Comparison of ENCODE assay signal across 1 cellular context in the genomic region with DNA sequence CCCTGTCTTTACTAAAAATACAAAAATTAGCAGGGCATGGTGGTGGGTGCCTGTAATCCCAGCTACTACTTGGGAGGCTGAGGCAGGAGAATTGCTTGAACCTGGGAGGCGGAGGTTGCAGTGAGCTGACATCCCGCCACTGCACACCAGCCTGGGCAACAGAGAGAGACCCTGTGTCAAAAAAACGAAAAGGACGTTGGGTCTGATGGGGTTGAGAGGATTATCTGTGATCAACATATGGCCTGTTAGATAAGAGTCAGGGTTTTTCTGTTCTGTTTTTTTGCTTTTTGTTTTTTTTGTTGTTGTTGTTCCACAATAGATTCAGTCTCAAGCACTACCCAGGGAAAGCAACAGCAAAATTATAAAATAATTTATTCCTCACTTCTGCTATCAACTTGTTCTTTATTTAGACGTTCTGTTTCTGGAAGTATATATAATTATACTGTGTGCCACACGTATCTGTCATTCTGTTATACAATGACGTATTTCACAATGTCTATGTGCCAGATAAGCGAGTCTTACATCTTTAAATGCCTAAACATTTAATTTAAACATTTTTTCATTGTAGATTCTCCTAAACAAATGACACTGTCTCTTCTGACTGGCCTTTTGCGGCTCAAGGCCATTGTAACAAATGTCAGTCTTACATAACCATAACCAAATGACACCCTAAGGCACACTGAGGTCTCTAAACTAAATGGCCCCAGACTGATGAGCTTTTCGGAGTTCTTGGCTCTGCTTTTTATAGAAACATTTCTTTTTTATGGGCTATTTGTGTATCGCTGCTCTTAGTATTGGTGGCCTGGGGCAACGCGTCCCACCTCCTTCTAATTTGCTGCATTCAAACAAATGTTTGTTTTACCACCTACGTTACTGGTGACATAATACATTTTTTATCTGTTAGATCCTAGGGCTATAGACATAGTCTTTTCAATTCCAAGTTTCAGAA.
A peak's percentile ranks its signal among the peaks of the same experiment; 100 is the strongest.
TF ChIP-seq lines count a peak whose summit lies in the region.

No MANE protein-coding gene starts in this region.

TF ChIP-seq in HEK293, 187 proteins besides CTCF, POLR2A, EP300 and RAD21 (continued from another document and continues in another):
- TF ChIP-seq, protein P1, sequence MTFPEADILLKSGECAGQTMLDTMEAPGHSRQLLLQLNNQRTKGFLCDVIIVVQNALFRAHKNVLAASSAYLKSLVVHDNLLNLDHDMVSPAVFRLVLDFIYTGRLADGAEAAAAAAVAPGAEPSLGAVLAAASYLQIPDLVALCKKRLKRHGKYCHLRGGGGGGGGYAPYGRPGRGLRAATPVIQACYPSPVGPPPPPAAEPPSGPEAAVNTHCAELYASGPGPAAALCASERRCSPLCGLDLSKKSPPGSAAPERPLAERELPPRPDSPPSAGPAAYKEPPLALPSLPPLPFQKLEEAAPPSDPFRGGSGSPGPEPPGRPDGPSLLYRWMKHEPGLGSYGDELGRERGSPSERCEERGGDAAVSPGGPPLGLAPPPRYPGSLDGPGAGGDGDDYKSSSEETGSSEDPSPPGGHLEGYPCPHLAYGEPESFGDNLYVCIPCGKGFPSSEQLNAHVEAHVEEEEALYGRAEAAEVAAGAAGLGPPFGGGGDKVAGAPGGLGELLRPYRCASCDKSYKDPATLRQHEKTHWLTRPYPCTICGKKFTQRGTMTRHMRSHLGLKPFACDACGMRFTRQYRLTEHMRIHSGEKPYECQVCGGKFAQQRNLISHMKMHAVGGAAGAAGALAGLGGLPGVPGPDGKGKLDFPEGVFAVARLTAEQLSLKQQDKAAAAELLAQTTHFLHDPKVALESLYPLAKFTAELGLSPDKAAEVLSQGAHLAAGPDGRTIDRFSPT (tag by site-specific recombination; IDR thresholded peaks at IDR 0.05) = no peak
- TF ChIP-seq ZNF785 (tag by site-specific recombination; IDR thresholded peaks at IDR 0.05) (no peak), ZNF24 (tag by site-specific recombination; IDR thresholded peaks at IDR 0.05) (0 out of 2 replicates have a peak, but pooled peaks have one; percentile 53), ZNF558 (tag by site-specific recombination; IDR thresholded peaks at IDR 0.05) (peak; percentile 46; the same call in 1 of the 2 replicates), KLF8 (tag by site-specific recombination; IDR thresholded peaks at IDR 0.05) (peak; percentile 75; the same call in 1 of the 2 replicates), MEIS1 (CRISPR knock-in tag; IDR thresholded peaks at IDR 0.05; ENCODE audit: borderline replicate concordance) (no peak), ZBTB21 (tag by site-specific recombination; IDR thresholded peaks at IDR 0.05) (peak; percentile 79), ZNF16 (tag by site-specific recombination; IDR thresholded peaks at IDR 0.05; ENCODE audit: low read depth) (no peak), BCL11A (tag by site-specific recombination; IDR thresholded peaks at IDR 0.05; ENCODE audit: low read depth) (peak; percentile 66; the same call in 1 of the 2 replicates), ZNF776 (tag by site-specific recombination; IDR thresholded peaks at IDR 0.05; ENCODE audit: borderline replicate concordance) (no peak), ZNF629 (tag by site-specific recombination; IDR thresholded peaks at IDR 0.05) (peak; percentile 96), ZNF561 (tag by site-specific recombination; IDR thresholded peaks at IDR 0.05; ENCODE audit: borderline replicate concordance) (peak; percentile 83; the same call in 1 of the 2 replicates), ZNF624 (tag by site-specific recombination; IDR thresholded peaks at IDR 0.05) (no peak), ZNF670 (tag by site-specific recombination; IDR thresholded peaks at IDR 0.05; ENCODE audit: low read depth) (no peak), ZNF366 (tag by site-specific recombination; conservative IDR thresholded peaks at IDR 0.05) (peak; percentile 91), GLI4 (tag by site-specific recombination; IDR thresholded peaks at IDR 0.05) (no peak), ZNF2 (tag by site-specific recombination; IDR thresholded peaks at IDR 0.05) (no peak), ZNF654 (tag by site-specific recombination; IDR thresholded peaks at IDR 0.05; ENCODE audit: low read depth) (peak; percentile 11; the same call in 1 of the 2 replicates), ZBTB17 (tag by site-specific recombination; IDR thresholded peaks at IDR 0.05) (peak; percentile 56), ZNF677 (tag by site-specific recombination; IDR thresholded peaks at IDR 0.05) (no peak), GLIS2 (tag by site-specific recombination; IDR thresholded peaks at IDR 0.05) (peak; percentile 56), ZNF324 (tag by site-specific recombination; IDR thresholded peaks at IDR 0.05) (peak; percentile 76; the same call in 1 of the 2 replicates), ZNF184 (tag by site-specific recombination; IDR thresholded peaks at IDR 0.05) (0 out of 2 replicates have a peak, but pooled peaks have one; percentile 14), ZSCAN16 (tag by site-specific recombination; IDR thresholded peaks at IDR 0.05) (no peak), ZNF664 (tag by site-specific recombination; IDR thresholded peaks at IDR 0.05) (no peak; the same call in 1 of the 2 replicates), ZNF335 (tag by site-specific recombination; conservative IDR thresholded peaks at IDR 0.05) (peak; percentile 53), IKZF3 (tag by site-specific recombination; IDR thresholded peaks at IDR 0.05) (peak; percentile 62), ZNF544 (tag by site-specific recombination; IDR thresholded peaks at IDR 0.05) (no peak), ZNF416 (tag by site-specific recombination; IDR thresholded peaks at IDR 0.05) (no peak)
- TF ChIP-seq, protein P2, sequence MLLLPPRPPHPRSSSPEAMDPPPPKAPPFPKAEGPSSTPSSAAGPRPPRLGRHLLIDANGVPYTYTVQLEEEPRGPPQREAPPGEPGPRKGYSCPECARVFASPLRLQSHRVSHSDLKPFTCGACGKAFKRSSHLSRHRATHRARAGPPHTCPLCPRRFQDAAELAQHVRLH (tag by site-specific recombination; IDR thresholded peaks at IDR 0.05) = peak; percentile 83
- TF ChIP-seq, protein P3, sequence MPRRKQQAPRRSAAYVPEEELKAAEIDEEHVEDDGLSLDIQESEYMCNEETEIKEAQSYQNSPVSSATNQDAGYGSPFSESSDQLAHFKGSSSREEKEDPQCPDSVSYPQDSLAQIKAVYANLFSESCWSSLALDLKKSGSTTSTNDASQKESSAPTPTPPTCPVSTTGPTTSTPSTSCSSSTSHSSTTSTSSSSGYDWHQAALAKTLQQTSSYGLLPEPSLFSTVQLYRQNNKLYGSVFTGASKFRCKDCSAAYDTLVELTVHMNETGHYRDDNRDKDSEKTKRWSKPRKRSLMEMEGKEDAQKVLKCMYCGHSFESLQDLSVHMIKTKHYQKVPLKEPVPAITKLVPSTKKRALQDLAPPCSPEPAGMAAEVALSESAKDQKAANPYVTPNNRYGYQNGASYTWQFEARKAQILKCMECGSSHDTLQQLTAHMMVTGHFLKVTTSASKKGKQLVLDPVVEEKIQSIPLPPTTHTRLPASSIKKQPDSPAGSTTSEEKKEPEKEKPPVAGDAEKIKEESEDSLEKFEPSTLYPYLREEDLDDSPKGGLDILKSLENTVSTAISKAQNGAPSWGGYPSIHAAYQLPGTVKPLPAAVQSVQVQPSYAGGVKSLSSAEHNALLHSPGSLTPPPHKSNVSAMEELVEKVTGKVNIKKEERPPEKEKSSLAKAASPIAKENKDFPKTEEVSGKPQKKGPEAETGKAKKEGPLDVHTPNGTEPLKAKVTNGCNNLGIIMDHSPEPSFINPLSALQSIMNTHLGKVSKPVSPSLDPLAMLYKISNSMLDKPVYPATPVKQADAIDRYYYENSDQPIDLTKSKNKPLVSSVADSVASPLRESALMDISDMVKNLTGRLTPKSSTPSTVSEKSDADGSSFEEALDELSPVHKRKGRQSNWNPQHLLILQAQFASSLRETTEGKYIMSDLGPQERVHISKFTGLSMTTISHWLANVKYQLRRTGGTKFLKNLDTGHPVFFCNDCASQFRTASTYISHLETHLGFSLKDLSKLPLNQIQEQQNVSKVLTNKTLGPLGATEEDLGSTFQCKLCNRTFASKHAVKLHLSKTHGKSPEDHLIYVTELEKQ (tag by site-specific recombination; IDR thresholded peaks at IDR 0.05; ENCODE audit: borderline replicate concordance) = peak; percentile 79; the same call in 1 of the 2 replicates
- TF ChIP-seq, protein P4, sequence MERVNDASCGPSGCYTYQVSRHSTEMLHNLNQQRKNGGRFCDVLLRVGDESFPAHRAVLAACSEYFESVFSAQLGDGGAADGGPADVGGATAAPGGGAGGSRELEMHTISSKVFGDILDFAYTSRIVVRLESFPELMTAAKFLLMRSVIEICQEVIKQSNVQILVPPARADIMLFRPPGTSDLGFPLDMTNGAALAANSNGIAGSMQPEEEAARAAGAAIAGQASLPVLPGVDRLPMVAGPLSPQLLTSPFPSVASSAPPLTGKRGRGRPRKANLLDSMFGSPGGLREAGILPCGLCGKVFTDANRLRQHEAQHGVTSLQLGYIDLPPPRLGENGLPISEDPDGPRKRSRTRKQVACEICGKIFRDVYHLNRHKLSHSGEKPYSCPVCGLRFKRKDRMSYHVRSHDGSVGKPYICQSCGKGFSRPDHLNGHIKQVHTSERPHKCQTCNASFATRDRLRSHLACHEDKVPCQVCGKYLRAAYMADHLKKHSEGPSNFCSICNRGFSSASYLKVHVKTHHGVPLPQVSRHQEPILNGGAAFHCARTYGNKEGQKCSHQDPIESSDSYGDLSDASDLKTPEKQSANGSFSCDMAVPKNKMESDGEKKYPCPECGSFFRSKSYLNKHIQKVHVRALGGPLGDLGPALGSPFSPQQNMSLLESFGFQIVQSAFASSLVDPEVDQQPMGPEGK (tag by site-specific recombination; IDR thresholded peaks at IDR 0.05) = peak; percentile 62
- TF ChIP-seq, protein P5, sequence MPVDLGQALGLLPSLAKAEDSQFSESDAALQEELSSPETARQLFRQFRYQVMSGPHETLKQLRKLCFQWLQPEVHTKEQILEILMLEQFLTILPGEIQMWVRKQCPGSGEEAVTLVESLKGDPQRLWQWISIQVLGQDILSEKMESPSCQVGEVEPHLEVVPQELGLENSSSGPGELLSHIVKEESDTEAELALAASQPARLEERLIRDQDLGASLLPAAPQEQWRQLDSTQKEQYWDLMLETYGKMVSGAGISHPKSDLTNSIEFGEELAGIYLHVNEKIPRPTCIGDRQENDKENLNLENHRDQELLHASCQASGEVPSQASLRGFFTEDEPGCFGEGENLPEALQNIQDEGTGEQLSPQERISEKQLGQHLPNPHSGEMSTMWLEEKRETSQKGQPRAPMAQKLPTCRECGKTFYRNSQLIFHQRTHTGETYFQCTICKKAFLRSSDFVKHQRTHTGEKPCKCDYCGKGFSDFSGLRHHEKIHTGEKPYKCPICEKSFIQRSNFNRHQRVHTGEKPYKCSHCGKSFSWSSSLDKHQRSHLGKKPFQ (tag by site-specific recombination; IDR thresholded peaks at IDR 0.05) = peak; percentile 81
- TF ChIP-seq, protein P6, sequence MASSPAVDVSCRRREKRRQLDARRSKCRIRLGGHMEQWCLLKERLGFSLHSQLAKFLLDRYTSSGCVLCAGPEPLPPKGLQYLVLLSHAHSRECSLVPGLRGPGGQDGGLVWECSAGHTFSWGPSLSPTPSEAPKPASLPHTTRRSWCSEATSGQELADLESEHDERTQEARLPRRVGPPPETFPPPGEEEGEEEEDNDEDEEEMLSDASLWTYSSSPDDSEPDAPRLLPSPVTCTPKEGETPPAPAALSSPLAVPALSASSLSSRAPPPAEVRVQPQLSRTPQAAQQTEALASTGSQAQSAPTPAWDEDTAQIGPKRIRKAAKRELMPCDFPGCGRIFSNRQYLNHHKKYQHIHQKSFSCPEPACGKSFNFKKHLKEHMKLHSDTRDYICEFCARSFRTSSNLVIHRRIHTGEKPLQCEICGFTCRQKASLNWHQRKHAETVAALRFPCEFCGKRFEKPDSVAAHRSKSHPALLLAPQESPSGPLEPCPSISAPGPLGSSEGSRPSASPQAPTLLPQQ (tag by site-specific recombination; IDR thresholded peaks at IDR 0.05) = peak; percentile 68
- TF ChIP-seq, protein P7, sequence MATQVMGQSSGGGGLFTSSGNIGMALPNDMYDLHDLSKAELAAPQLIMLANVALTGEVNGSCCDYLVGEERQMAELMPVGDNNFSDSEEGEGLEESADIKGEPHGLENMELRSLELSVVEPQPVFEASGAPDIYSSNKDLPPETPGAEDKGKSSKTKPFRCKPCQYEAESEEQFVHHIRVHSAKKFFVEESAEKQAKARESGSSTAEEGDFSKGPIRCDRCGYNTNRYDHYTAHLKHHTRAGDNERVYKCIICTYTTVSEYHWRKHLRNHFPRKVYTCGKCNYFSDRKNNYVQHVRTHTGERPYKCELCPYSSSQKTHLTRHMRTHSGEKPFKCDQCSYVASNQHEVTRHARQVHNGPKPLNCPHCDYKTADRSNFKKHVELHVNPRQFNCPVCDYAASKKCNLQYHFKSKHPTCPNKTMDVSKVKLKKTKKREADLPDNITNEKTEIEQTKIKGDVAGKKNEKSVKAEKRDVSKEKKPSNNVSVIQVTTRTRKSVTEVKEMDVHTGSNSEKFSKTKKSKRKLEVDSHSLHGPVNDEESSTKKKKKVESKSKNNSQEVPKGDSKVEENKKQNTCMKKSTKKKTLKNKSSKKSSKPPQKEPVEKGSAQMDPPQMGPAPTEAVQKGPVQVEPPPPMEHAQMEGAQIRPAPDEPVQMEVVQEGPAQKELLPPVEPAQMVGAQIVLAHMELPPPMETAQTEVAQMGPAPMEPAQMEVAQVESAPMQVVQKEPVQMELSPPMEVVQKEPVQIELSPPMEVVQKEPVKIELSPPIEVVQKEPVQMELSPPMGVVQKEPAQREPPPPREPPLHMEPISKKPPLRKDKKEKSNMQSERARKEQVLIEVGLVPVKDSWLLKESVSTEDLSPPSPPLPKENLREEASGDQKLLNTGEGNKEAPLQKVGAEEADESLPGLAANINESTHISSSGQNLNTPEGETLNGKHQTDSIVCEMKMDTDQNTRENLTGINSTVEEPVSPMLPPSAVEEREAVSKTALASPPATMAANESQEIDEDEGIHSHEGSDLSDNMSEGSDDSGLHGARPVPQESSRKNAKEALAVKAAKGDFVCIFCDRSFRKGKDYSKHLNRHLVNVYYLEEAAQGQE (tag by site-specific recombination; IDR thresholded peaks at IDR 0.05) = no peak
- TF ChIP-seq, protein P8, sequence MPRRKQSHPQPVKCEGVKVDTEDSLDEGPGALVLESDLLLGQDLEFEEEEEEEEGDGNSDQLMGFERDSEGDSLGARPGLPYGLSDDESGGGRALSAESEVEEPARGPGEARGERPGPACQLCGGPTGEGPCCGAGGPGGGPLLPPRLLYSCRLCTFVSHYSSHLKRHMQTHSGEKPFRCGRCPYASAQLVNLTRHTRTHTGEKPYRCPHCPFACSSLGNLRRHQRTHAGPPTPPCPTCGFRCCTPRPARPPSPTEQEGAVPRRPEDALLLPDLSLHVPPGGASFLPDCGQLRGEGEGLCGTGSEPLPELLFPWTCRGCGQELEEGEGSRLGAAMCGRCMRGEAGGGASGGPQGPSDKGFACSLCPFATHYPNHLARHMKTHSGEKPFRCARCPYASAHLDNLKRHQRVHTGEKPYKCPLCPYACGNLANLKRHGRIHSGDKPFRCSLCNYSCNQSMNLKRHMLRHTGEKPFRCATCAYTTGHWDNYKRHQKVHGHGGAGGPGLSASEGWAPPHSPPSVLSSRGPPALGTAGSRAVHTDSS (tag by site-specific recombination; IDR thresholded peaks at IDR 0.05) = no peak; the same call in 1 of the 2 replicates
